15 cellular contexts compared by ENCODE assay signal in the genomic region with DNA sequence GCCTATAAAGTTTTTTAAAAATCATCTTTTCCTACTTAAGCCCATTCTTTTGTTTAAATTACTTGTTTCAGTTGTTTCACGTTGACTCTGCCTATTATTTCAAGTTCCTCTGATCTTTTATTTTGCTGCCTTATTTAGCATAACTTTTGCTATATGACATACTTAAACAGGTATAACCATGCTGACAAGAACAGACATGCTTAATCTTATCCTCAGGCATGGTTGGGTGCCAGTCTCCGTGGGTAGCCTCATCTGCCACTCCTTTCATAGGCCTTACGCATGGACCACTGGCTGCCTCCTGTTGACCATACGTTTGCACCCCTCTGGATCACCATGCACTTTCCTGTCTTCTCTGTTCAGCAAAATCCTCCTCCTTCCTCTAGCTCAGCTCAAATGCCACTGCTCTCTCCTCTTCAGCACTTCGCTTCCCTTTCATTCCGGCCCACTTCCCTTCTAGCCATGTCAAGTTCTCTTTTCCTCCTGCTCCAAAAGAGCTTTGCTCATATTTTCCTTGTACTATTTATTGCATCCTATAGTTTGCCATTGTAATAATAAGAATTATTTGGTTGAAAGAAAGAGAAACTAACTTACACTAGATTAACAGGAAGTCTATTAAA. TPM values are rescaled to one million over a fixed set of nuclear protein-coding genes. Genes with fewer than 3 reads are reported as not detected.
DNase-seq lines count a peak whose midpoint lies in the region; ATAC-seq, FAIRE-seq and TF ChIP-seq lines count a peak whose summit lies in the region.
"Had no signal": no experiment of that assay in that cellular context is flagged by ENCODE, and none has a peak within 500 bp of the region (broad histone marks: within the 10 kb centered on the region; RNA-seq: fewer than 3 reads in every experiment).

No MANE protein-coding gene starts in this region.

- no peak for FAIRE-seq in HepG2 (lab: Jason Lieb, UNC)

- WGBS in right lobe of liver (ENCODE audit: insufficient coverage, low coverage, low lambda C conversion rate, missing lambda C conversion rate), result 77% methylated on average over 6 of the region's 6 CpGs
- WGBS in HepG2 (ENCODE audit: low lambda C conversion rate), result 61% methylated on average over 6 of the region's 6 CpGs

- H3K4me1 Mint-ChIP-seq in T-cell, result peaks cover 25 to 37% (median 32%) of the 10 kb centered on the region in 3 donors
- H3K4me1 Mint-ChIP-seq: nephron had no signal

- H3K9me3 ChIP-seq in right lobe of liver, result no peaks in the 10 kb centered on the region
- no peaks in the 10 kb centered on the region for H3K9me3 ChIP-seq in HepG2 (ENCODE audit: low read length)
- H3K9me3 ChIP-seq in upper lobe of right lung, result no peaks in the 10 kb centered on the region
- H3K9me3 ChIP-seq: body of pancreas had no signal

- H3K4me3 Mint-ChIP-seq in T-cell, result peak overlapping the region in 2 of 3 donors; percentile 1 to 49
- H3K4me3 Mint-ChIP-seq: nephron had no signal

- H3K9ac ChIP-seq in HepG2 (ENCODE audit: insufficient read depth, low read depth, low read length), result no peak overlapping the region

- no peaks in the 10 kb centered on the region for H3K79me2 ChIP-seq in HepG2 (ENCODE audit: insufficient read depth, low read length)

- H2AFZ ChIP-seq in HepG2 (ENCODE audit: low read length), result no peak overlapping the region

- H3K27ac ChIP-seq in right lobe of liver (no peak overlapping the region), HepG2 (ENCODE audit: extremely low read length, insufficient read depth, low read length) (no peak overlapping the region), epithelial cell of prostate (no peak overlapping the region), upper lobe of right lung (peak overlapping the region; percentile 44)
- H3K27ac ChIP-seq: body of pancreas had no signal

- intact Hi-C loops in right lobe of liver (cut with DNase I), result no loop called here
- intact Hi-C loops in HepG2 (cut with micrococcal nuclease; ENCODE audit: unreplicated experiment), result no loop called here
- intact Hi-C loops in upper lobe of right lung (cut with DNase I), result no loop called here

- no peak overlapping the region for H3K4me3 ChIP-seq in right lobe of liver
- H3K4me3 ChIP-seq in HepG2 (replicated peaks in 1 of 3; ENCODE audit: insufficient read depth in 1 of 3, low read depth in 2 of 3, low read length in 3 of 3), result no peak overlapping the region
- H3K4me3 ChIP-seq in upper lobe of right lung, result no peak overlapping the region
- H3K4me3 ChIP-seq: body of pancreas had no signal

- no peaks in the 10 kb centered on the region for H3K9me3 Mint-ChIP-seq in T-cell
- H3K9me3 Mint-ChIP-seq: nephron had no signal

- H3K27ac Mint-ChIP-seq in T-cell, result peak overlapping the region; percentile 88 to 97
- H3K27ac Mint-ChIP-seq: nephron had no signal

- POLR2A ChIA-PET in HepG2 (lab: Yijun Ruan, JAX) (no interaction called here), T-cell (lab: Charles Lee) (no interaction called here)

- H3K27me3 ChIP-seq in right lobe of liver (no peaks in the 10 kb centered on the region), HepG2 (ENCODE audit: control insufficient read depth in 1 of 2, insufficient read depth in 2 of 2, low read length in 2 of 2) (no peaks in the 10 kb centered on the region; a peak in 2 of 5 replicates), upper lobe of right lung (no peaks in the 10 kb centered on the region)
- H3K27me3 ChIP-seq: body of pancreas had no signal

- CTCF ChIA-PET in HepG2 (lab: Yijun Ruan, JAX; ENCODE audit: low intra/inter-chr PET ratio, low total read pairs), result no interaction called here
- CTCF ChIA-PET in T-cell (lab: Charles Lee), result interaction anchor here in 1 of 2 donors (1.0 kb wide), 1 partner anchor 29 kb away, joined by 3 read pairs; no protein-coding TSS in a partner anchor

- TF ChIP-seq RAD21 in HepG2 (CRISPR knock-in tag; IDR thresholded peaks at IDR 0.05), result no peak

- no peak for TF ChIP-seq EP300 in HepG2 (IDR thresholded peaks at IDR 0.05; ENCODE audit: low read depth in 2 of 2, low read length in 2 of 2)
- no peak for TF ChIP-seq EP300 in HepG2 (CRISPR knock-in tag; IDR thresholded peaks at IDR 0.05; ENCODE audit: borderline replicate concordance)

- H3K36me3 ChIP-seq in right lobe of liver (no peaks in the 10 kb centered on the region), HepG2 (replicated peaks in 1 of 2; ENCODE audit: control insufficient read depth in 1 of 2, insufficient read depth in 2 of 2, low read length in 2 of 2) (no peaks in the 10 kb centered on the region), upper lobe of right lung (no peaks in the 10 kb centered on the region)

- H3K4me2 ChIP-seq in HepG2 (ENCODE audit: low read depth, low read length), result no peak overlapping the region

- TF ChIP-seq POLR2A in right lobe of liver (IDR thresholded peaks at IDR 0.05), result no peak
- no peak for TF ChIP-seq POLR2A in HepG2 (IDR thresholded peaks at IDR 0.05; ENCODE audit: insufficient read depth in 1 of 2, low read depth in 2 of 2, low read length in 2 of 2)

- no peaks in the 10 kb centered on the region for H3K27me3 Mint-ChIP-seq in T-cell

- no peak for DNase-seq in right lobe of liver
- no peak for DNase-seq in HepG2 (ENCODE audit: low spot score)
- no peak for DNase-seq in T-cell
- peak; percentile 33 for DNase-seq in epithelial cell of prostate (ENCODE audit: low read depth, low spot score)
- DNase-seq in upper lobe of right lung, result no peak
- no peak for DNase-seq in NCI-H2029 (lab: John Stamatoyannopoulos, UW)
- no peak for DNase-seq in occipital lobe (lab: John Stamatoyannopoulos, UW)
- DNase-seq: activated CD8-positive, alpha-beta memory T cell treated with anti-CD3 and anti-CD28 coated beads, Interleukin-2, amount 50 U/mL, for 48 hours; body of pancreas; C1 segment of cervical spinal cord; NCI-H146; stimulated activated CD8-positive, alpha-beta memory T cell treated with anti-CD3 and anti-CD28 coated beads, Interleukin-4, amount 100 ng/mL, for 48 hours had no signal

- in situ Hi-C loops in HepG2 (cut with HindIII; ENCODE audit: extremely low pct_ligation_motif_present, low pct_unique_long_range_greater_than_20kb), result no loop called here

- H3K36me3 Mint-ChIP-seq in T-cell, result no peaks in the 10 kb centered on the region

- ATAC-seq in right lobe of liver, result peak; percentile 37 to 67 (median 56)
- ATAC-seq in HepG2, result no peak
- no peak for ATAC-seq in T-cell (replicated peaks in 1 of 4)
- ATAC-seq in upper lobe of right lung, result peak; percentile 67
- ATAC-seq in GM21528 (IDR thresholded peaks at IDR 0.05; ENCODE audit: low FRiP score, unreplicated experiment), result no peak
- ATAC-seq: body of pancreas had no signal

- H3K4me1 ChIP-seq in right lobe of liver (no peaks in the 10 kb centered on the region), HepG2 (ENCODE audit: insufficient read depth, low read length) (no peaks in the 10 kb centered on the region), upper lobe of right lung (no peaks in the 10 kb centered on the region)
- H3K4me1 ChIP-seq: body of pancreas had no signal

- no TSS peak for BruUV-seq in HepG2 (replicated peaks; lab: Mats Ljungman, UMichigan)

- no peak for TF ChIP-seq CTCF in right lobe of liver (IDR thresholded peaks at IDR 0.05)
- TF ChIP-seq CTCF in HepG2 (CRISPR knock-in tag; IDR thresholded peaks at IDR 0.05), result no peak
- TF ChIP-seq CTCF in upper lobe of right lung (IDR thresholded peaks at IDR 0.05), result no peak

- no peaks in the 10 kb centered on the region for H4K20me1 ChIP-seq in HepG2 (ENCODE audit: insufficient read depth, low read length)

RNA-seq across cellular contexts. Expression of a gene that starts 10.0 kb away (rescaled TPM):
- total RNA-seq in right lobe of liver (10 to 100 TPM in 5 of 6 experiments, 1 to 10 TPM in 1; 9.0 to 34.1 (median 23.2) TPM), HepG2 (2016; rRNA removed; fragmentation: Illumina TruSeq; extraction: Trizol) (12.9 and 15.3 TPM in 2 replicates), T-cell (1 to 10 TPM; 5.6 to 7.1 (median 5.9) TPM), upper lobe of right lung (6.2 TPM), occipital lobe (4.7 TPM)
- 15.1 and 19.5 TPM in 2 replicates for total RNA-seq in HepG2 (2016; cell fraction: cytosol; rRNA removed; fragmentation: Illumina TruSeq; extraction: Trizol; ENCODE audit: low read depth)
- total RNA-seq in HepG2 (2016; cell fraction: insoluble cytoplasmic fraction; rRNA removed; fragmentation: Illumina TruSeq; extraction: Trizol), result 10.8 and 14.4 TPM in 2 replicates
- 32.7 and 34.3 TPM in 2 replicates for total RNA-seq in HepG2 (2016; cell fraction: membrane; rRNA removed; fragmentation: Illumina TruSeq; extraction: Trizol)
- total RNA-seq in HepG2 (2016; cell fraction: nucleus; rRNA removed; fragmentation: Illumina TruSeq; extraction: Trizol), result 8.1 and 9.4 TPM in 2 replicates
- polyA plus RNA-seq in HepG2 (2011; rRNA removed), result 16.5 and 18.2 TPM in 2 replicates
- 19.8 and 23.3 TPM in 2 replicates for polyA plus RNA-seq in HepG2 (2011; cell fraction: cytosol; rRNA removed)
- 8.5 and 9.9 TPM in 2 replicates for polyA plus RNA-seq in HepG2 (2011; cell fraction: nucleus; rRNA removed)
- polyA plus RNA-seq in HepG2 (2012), result 10.1 and 13.3 TPM in 2 replicates
- polyA plus RNA-seq in HepG2 (2016; cell fraction: cytosol; fragmentation: Illumina TruSeq; extraction: Trizol; ENCODE audit: low read depth), result 23.0 and 28.4 TPM in 2 replicates
- polyA plus RNA-seq in HepG2 (2016; cell fraction: insoluble cytoplasmic fraction; fragmentation: Illumina TruSeq; extraction: Trizol; ENCODE audit: low read depth), result 13.0 and 14.1 TPM in 2 replicates
- polyA plus RNA-seq in HepG2 (2016; cell fraction: membrane; fragmentation: Illumina TruSeq; extraction: Trizol; ENCODE audit: low read depth), result 35.6 and 37.4 TPM in 2 replicates
- polyA plus RNA-seq in HepG2 (2016; cell fraction: nucleus; fragmentation: Illumina TruSeq; extraction: Trizol; ENCODE audit: insufficient read depth, low read depth), result 15.5 and 18.6 TPM in 2 replicates
- 9.5 and 35.1 TPM in 2 replicates for polyA minus RNA-seq in HepG2 (2011; rRNA and poly(A)+ RNA removed; ENCODE audit: low replicate concordance)
- polyA minus RNA-seq in HepG2 (2011; cell fraction: cytosol; rRNA and poly(A)+ RNA removed), result 9.1 and 9.7 TPM in 2 replicates
- polyA minus RNA-seq in HepG2 (2011; cell fraction: nucleus; rRNA and poly(A)+ RNA removed), result 7.2 and 10.4 TPM in 2 replicates

RNA-seq across cellular contexts. Expression of a gene that starts 54.0 kb away (rescaled TPM):
- total RNA-seq in right lobe of liver (10 to 100 TPM in 4 of 6 experiments, 1 to 10 TPM in 2; 6.4 to 21.2 (median 12.1) TPM), HepG2 (2016; rRNA removed; fragmentation: Illumina TruSeq; extraction: Trizol) (22.1 and 32.3 TPM in 2 replicates), T-cell (1 to 10 TPM in 1 of 5 donors, under 1 TPM in 4; 0.22 to 1.7 (median 0.35) TPM), upper lobe of right lung (4.0 TPM), occipital lobe (8.7 TPM)
- 72.0 and 77.5 TPM in 2 replicates for total RNA-seq in HepG2 (2016; cell fraction: cytosol; rRNA removed; fragmentation: Illumina TruSeq; extraction: Trizol; ENCODE audit: low read depth)
- total RNA-seq in HepG2 (2016; cell fraction: insoluble cytoplasmic fraction; rRNA removed; fragmentation: Illumina TruSeq; extraction: Trizol), result 22.7 and 33.9 TPM in 2 replicates
- 37.3 and 38.5 TPM in 2 replicates for total RNA-seq in HepG2 (2016; cell fraction: membrane; rRNA removed; fragmentation: Illumina TruSeq; extraction: Trizol)
- 26.1 and 28.3 TPM in 2 replicates for total RNA-seq in HepG2 (2016; cell fraction: nucleus; rRNA removed; fragmentation: Illumina TruSeq; extraction: Trizol)
- polyA plus RNA-seq in HepG2 (2011; rRNA removed), result 23.8 and 30.7 TPM in 2 replicates
- polyA plus RNA-seq in HepG2 (2011; cell fraction: cytosol; rRNA removed), result 21.9 and 24.2 TPM in 2 replicates
- polyA plus RNA-seq in HepG2 (2011; cell fraction: nucleus; rRNA removed), result 68.3 and 80.4 TPM in 2 replicates
- 19.4 and 20.7 TPM in 2 replicates for polyA plus RNA-seq in HepG2 (2012)
- 4.1 and 4.4 TPM in 2 replicates for polyA plus RNA-seq in HepG2 (2016; cell fraction: cytosol; fragmentation: Illumina TruSeq; extraction: Trizol; ENCODE audit: low read depth)
- polyA plus RNA-seq in HepG2 (2016; cell fraction: insoluble cytoplasmic fraction; fragmentation: Illumina TruSeq; extraction: Trizol; ENCODE audit: low read depth), result 22.5 and 25.2 TPM in 2 replicates
- polyA plus RNA-seq in HepG2 (2016; cell fraction: membrane; fragmentation: Illumina TruSeq; extraction: Trizol; ENCODE audit: low read depth), result 14.8 and 15.2 TPM in 2 replicates
- 63.0 and 65.6 TPM in 2 replicates for polyA plus RNA-seq in HepG2 (2016; cell fraction: nucleus; fragmentation: Illumina TruSeq; extraction: Trizol; ENCODE audit: insufficient read depth, low read depth)
- polyA minus RNA-seq in HepG2 (2011; rRNA and poly(A)+ RNA removed; ENCODE audit: low replicate concordance), result 0.07 and 139 TPM in 2 replicates
- polyA minus RNA-seq in HepG2 (2011; cell fraction: cytosol; rRNA and poly(A)+ RNA removed), result 31.4 and 35.0 TPM in 2 replicates
- 12.0 and 20.4 TPM in 2 replicates for polyA minus RNA-seq in HepG2 (2011; cell fraction: nucleus; rRNA and poly(A)+ RNA removed)
- total RNA-seq: HT-29 had no signal

Comparison
In these comparisons a context has a peak if more than half of its experiments do, and no peak if none do; other contexts are left out.
1. ATAC-seq: peak in right lobe of liver (4 of 4) and upper lobe of right lung (single experiment); none in HepG2 (single experiment), T-cell (0 of 4) and GM21528 (single experiment).